1 cellular context compared by ENCODE assay signal in the genomic region with DNA sequence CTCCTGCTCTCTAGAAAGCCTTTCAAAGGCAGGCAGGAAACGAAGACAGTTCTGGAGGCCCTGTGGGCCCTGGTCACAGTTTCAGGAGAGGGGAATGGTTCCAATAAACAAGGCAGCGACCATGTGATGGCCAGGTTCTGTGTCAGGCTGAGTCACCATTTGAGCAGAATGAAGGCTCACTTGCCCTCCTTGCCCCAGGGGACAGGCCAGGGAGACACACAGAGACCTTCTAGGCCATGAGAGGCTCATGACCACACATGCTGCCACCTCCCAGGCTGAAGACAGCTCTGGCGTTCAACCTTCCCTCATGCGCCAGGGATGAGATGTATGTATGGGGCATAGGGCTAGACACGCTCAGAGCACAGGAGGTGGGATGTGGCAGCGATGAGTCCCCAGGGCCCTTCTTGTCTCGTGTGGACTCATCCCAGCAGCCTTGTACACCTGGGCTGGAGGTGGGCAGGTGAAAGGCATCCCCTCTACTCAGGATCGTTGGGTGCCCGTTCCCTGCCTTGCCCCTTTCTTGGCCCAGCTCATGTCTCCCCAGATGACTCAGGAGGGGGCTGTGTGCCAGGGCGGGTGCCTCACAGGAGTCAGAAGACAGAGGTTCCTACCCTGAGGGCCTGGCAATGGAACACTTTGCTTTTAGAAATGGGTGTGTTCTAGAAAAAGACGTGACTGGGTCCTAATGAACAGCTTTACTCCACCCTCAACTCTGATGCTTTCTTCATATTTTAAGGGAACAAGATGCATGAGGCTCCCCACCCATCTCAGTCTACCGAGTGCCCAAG.
TF ChIP-seq lines count a peak whose summit lies in the region.

No MANE protein-coding gene starts in this region.

TF ChIP-seq in HepG2, 621 proteins besides CTCF, POLR2A, EP300 and RAD21 (continued from another document):
- TF ChIP-seq ZBTB33 (CRISPR knock-in tag; IDR thresholded peaks at IDR 0.05): no peak
